In genomic region chr19:5623397-5624153, GRCh38 we compare ENCODE assay signal across 6 cellular contexts. TPM values are rescaled to one million over a fixed set of nuclear protein-coding genes. Genes with fewer than 3 reads are reported as not detected.
A peak's percentile ranks its signal among the peaks of the same experiment; 100 is the strongest.
DNase-seq lines count a peak whose midpoint lies in the region; TF ChIP-seq lines count a peak whose summit lies in the region.

No MANE protein-coding gene starts in this region.

- H3K14ac ChIP-seq in trophoblast cell (ENCODE audit: low read length) = peak overlapping the region; percentile 90

- peak overlapping the region; percentile 90 for H3K4me2 ChIP-seq in trophoblast cell (ENCODE audit: low read length)

- peak overlapping the region; percentile 85 for H4K12ac ChIP-seq in trophoblast cell (ENCODE audit: low read depth, low read length)

- no peaks in the 10 kb centered on the region for H3K27me3 ChIP-seq in CD4-positive, alpha-beta memory T cell (ENCODE audit: insufficient read depth, low read length)
- H3K27me3 ChIP-seq in trophoblast cell (ENCODE audit: insufficient read depth, low read length) = no peaks in the 10 kb centered on the region

- peak overlapping the region; percentile 95 for H3K9ac ChIP-seq in trophoblast cell (ENCODE audit: low read length)

- H2BK120ac ChIP-seq in trophoblast cell (ENCODE audit: insufficient read depth, low read length, poor library complexity) = peak overlapping the region; percentile 57

- peak overlapping the region; percentile 66 for H2BK5ac ChIP-seq in trophoblast cell (ENCODE audit: low read depth, low read length, poor library complexity)

- POLR2A ChIA-PET in CD4-positive, alpha-beta memory T cell (lab: Charles Lee; ENCODE audit: partially characterized antibody) = interaction anchor here (0.7 to 5.4 kb wide), 17 partner anchors 7 to 988 kb away, joined by 3 to 74 read pairs (median 5); partner anchors contain the start of genes ALKBH7, CATSPERD, DUS3L and KDM4B

- peak overlapping the region; percentile 97 to 100 (median 100) for H3K27ac Mint-ChIP-seq in CD4-positive, alpha-beta memory T cell

- WGBS in trophoblast cell (ENCODE audit: extremely low coverage, insufficient coverage, insufficient read length) = no CpG with 5 or more reads among the region's 55 CpGs

- peak overlapping the region; percentile 100 for H3K4ac ChIP-seq in trophoblast cell (ENCODE audit: low read depth, low read length)

- peak overlapping the region; percentile 0 for H3K23ac ChIP-seq in trophoblast cell (ENCODE audit: low read length)

- CTCF ChIA-PET in CD4-positive, alpha-beta memory T cell (lab: Charles Lee; ENCODE audit: partially characterized antibody) = interaction anchor here (1.0 to 3.8 kb wide), 2 partner anchors 63 to 66 kb away, joined by 4 to 18 read pairs; partner anchors contain the start of gene RPL36

- peak overlapping the region; percentile 97 for H3K27ac ChIP-seq in CD4-positive, alpha-beta memory T cell (ENCODE audit: low read depth, low read length)
- peak overlapping the region; percentile 76 to 92 for H3K27ac ChIP-seq in coronary artery
- peak overlapping the region; percentile 82 for H3K27ac ChIP-seq in trophoblast cell (ENCODE audit: low read depth, low read length)

- H2BK12ac ChIP-seq in trophoblast cell (ENCODE audit: low read length) = no peak overlapping the region

- peak overlapping the region; percentile 95 for H4K8ac ChIP-seq in trophoblast cell (ENCODE audit: low read depth, low read length)

- intact Hi-C loops in CD4-positive, alpha-beta memory T cell (cut with micrococcal nuclease) = loop anchor here (1.0 kb wide), 2 partner anchors 57 to 67 kb away; partner anchors contain the start of genes MICOS13 and RPL36

- no peaks in the 10 kb centered on the region for H3K9me3 ChIP-seq in CD4-positive, alpha-beta memory T cell (ENCODE audit: control insufficient read depth in 1 of 2, low read length in 2 of 2)
- no peaks in the 10 kb centered on the region for H3K9me3 ChIP-seq in trophoblast cell (ENCODE audit: insufficient read depth, low read depth, low read length)

- H3K79me2 ChIP-seq in trophoblast cell (ENCODE audit: control insufficient read depth, insufficient read depth, low read length, poor library complexity) = peaks cover 45% of the 10 kb centered on the region

- peaks cover 45 to 88% (median 69%) of the 10 kb centered on the region in 4 donors for H3K4me1 Mint-ChIP-seq in CD4-positive, alpha-beta memory T cell

- H2AFZ ChIP-seq in trophoblast cell (ENCODE audit: insufficient read depth, low read length, poor library complexity) = peak overlapping the region; percentile 52

- H3K18ac ChIP-seq in trophoblast cell (ENCODE audit: low read length) = peak overlapping the region; percentile 54

- peaks cover 76% of the 10 kb centered on the region for H3K4me1 ChIP-seq in CD4-positive, alpha-beta memory T cell (ENCODE audit: insufficient read depth, low read length)
- H3K4me1 ChIP-seq in trophoblast cell (ENCODE audit: control insufficient read depth in 1 of 2, insufficient read depth in 2 of 2, low read length in 2 of 2) = peaks cover 8 to 14% of the 10 kb centered on the region in 2 experiments

- H3K36me3 ChIP-seq in CD4-positive, alpha-beta memory T cell (ENCODE audit: insufficient read depth, low read length) = peaks cover 46% of the 10 kb centered on the region
- peaks cover 25 to 48% of the 10 kb centered on the region in 2 experiments for H3K36me3 ChIP-seq in trophoblast cell (ENCODE audit: control insufficient read depth in 1 of 2, insufficient read depth in 2 of 2, low read length in 2 of 2)

- H3K9me3 Mint-ChIP-seq in CD4-positive, alpha-beta memory T cell = peaks cover 0 to 5% (median 0%) of the 10 kb centered on the region in 8 donors

- peak overlapping the region; percentile 83 for H4K91ac ChIP-seq in trophoblast cell (ENCODE audit: low read depth, low read length)

- DNase-seq in CD4-positive, alpha-beta memory T cell = peak in 3 of 5 donors; percentile 16 to 35 (median 18)
- DNase-seq in M059J (ENCODE audit: low read depth) (peak; percentile 11), coronary artery (ENCODE audit: low spot score) (peak; percentile 75), trophoblast cell (peak in 1 of 2 donors; percentile 13), NCI-H146 (lab: John Stamatoyannopoulos, UW) (no peak), retina (no peak)

- peak overlapping the region; percentile 99 to 100 (median 100) for H3K4me3 Mint-ChIP-seq in CD4-positive, alpha-beta memory T cell

- peak overlapping the region; percentile 44 to 77 for H3K4me3 ChIP-seq in CD4-positive, alpha-beta memory T cell (ENCODE audit: low read length in 2 of 2)
- H3K4me3 ChIP-seq in coronary artery (peak overlapping the region; percentile 78), trophoblast cell (ENCODE audit: low read depth, low read length) (peak overlapping the region; percentile 99)

- H3K79me1 ChIP-seq in trophoblast cell (ENCODE audit: low read length) = peaks cover 14% of the 10 kb centered on the region

- peak overlapping the region; percentile 86 for H2AK5ac ChIP-seq in trophoblast cell (ENCODE audit: low read length)

- no peaks in the 10 kb centered on the region for H3K27me3 Mint-ChIP-seq in CD4-positive, alpha-beta memory T cell

- peaks cover 42 to 80% of the 10 kb centered on the region in 2 donors for H3K36me3 Mint-ChIP-seq in CD4-positive, alpha-beta memory T cell

- no peak for TF ChIP-seq CTCF in coronary artery (IDR thresholded peaks at IDR 0.05)

RNA-seq across cellular contexts. Expression of gene SAFB, which starts 0.7 kb away (rescaled TPM):
- total RNA-seq in CD4-positive, alpha-beta memory T cell = 100 to 1,000 TPM; 202 to 211 TPM
- 100 to 1,000 TPM in 1 of 2 donors, 10 to 100 TPM in 1; 14.6 to 117 TPM for polyA plus RNA-seq in CD4-positive, alpha-beta memory T cell
- 10.3 and 27.8 TPM in 2 replicates for total RNA-seq in M059J (2014; rRNA removed; shearing (Covaris generic))
- 75.5 and 76.6 TPM in 2 replicates for polyA plus RNA-seq in trophoblast cell (2013)

RNA-seq across cellular contexts. Expression of gene SAFB2, which starts 1.0 kb away (rescaled TPM):
- 100 to 1,000 TPM; 257 to 263 TPM for total RNA-seq in CD4-positive, alpha-beta memory T cell
- 10 to 100 TPM; 16.6 to 65.4 TPM for polyA plus RNA-seq in CD4-positive, alpha-beta memory T cell
- total RNA-seq in M059J (2014; rRNA removed; shearing (Covaris generic)) = 12.6 and 21.0 TPM in 2 replicates
- 31.8 and 32.5 TPM in 2 replicates for polyA plus RNA-seq in trophoblast cell (2013)

RNA-seq across cellular contexts. Expression of gene TINCR, which starts 55.8 kb away (rescaled TPM):
- total RNA-seq in CD4-positive, alpha-beta memory T cell = 1 to 10 TPM; 1.4 TPM
- under 1 TPM in 1 of 2 donors, not detected in 1; 0.20 TPM for polyA plus RNA-seq in CD4-positive, alpha-beta memory T cell
- total RNA-seq in M059J (2014; rRNA removed; shearing (Covaris generic)) = 0.10 and 0.12 TPM in 2 replicates
- 72.9 and 77.9 TPM in 2 replicates for polyA plus RNA-seq in trophoblast cell (2013)

RNA-seq across cellular contexts. Expression of gene MICOS13, which starts 56.7 kb away (rescaled TPM):
- 10 to 100 TPM; 40.5 to 41.1 TPM for total RNA-seq in CD4-positive, alpha-beta memory T cell
- polyA plus RNA-seq in CD4-positive, alpha-beta memory T cell = 100 to 1,000 TPM; 114 TPM
- 46.6 and 47.0 TPM in 2 replicates for total RNA-seq in M059J (2014; rRNA removed; shearing (Covaris generic))
- polyA plus RNA-seq in trophoblast cell (2013) = 31.3 and 32.4 TPM in 2 replicates

RNA-seq across cellular contexts. Expression of gene HSD11B1L, which starts 57.3 kb away (rescaled TPM):
- total RNA-seq in CD4-positive, alpha-beta memory T cell = 1 to 10 TPM; 3.5 to 4.8 TPM
- 1 to 10 TPM; 2.9 to 4.3 TPM for polyA plus RNA-seq in CD4-positive, alpha-beta memory T cell
- total RNA-seq in M059J (2014; rRNA removed; shearing (Covaris generic)) = 10.7 and 13.7 TPM in 2 replicates
- 8.4 and 8.7 TPM in 2 replicates for polyA plus RNA-seq in trophoblast cell (2013)

Comparison
In these comparisons a context has a peak if more than half of its experiments do, and no peak if none do; other contexts are left out.
1. DNase-seq: peak in CD4-positive, alpha-beta memory T cell (3 of 5), M059J (single experiment) and coronary artery (single experiment); none in NCI-H146 (single experiment) and retina (single experiment).
2. RNA of gene SAFB2, which starts 1.0 kb away (total RNA-seq): 257 to 263 TPM in CD4-positive, alpha-beta memory T cell; 12.6 to 21.0 TPM in M059J; every median in the first group is over 10 times any median in the second.
3. Peak in every context shown above with its lines, with median percentiles within 50 percentile points of each other: H3K27ac ChIP-seq and H3K4me3 ChIP-seq.